In genomic region chrX:64394059-64394873, GRCh38 we compare ENCODE assay signal across 1 cellular context.
TF ChIP-seq lines count a peak whose summit lies in the region.

No MANE protein-coding gene starts in this region.

TF ChIP-seq in K562, 482 proteins besides CTCF, POLR2A, EP300 and RAD21 (continued from another document):
- TF ChIP-seq GMEB1 (CRISPR knock-in tag; IDR thresholded peaks at IDR 0.05) (no peak), ZNF780A (CRISPR knock-in tag; IDR thresholded peaks at IDR 0.05) (no peak), SAFB (IDR thresholded peaks at IDR 0.05; ENCODE audit: borderline replicate concordance, low read depth, low read length) (no peak), CEBPB (tag; IDR thresholded peaks at IDR 0.05) (no peak), ZNF282 (CRISPR knock-in tag; IDR thresholded peaks at IDR 0.05) (no peak), ZNF707 (CRISPR knock-in tag; conservative IDR thresholded peaks at IDR 0.05) (no peak), DACH1 (IDR thresholded peaks at IDR 0.05; ENCODE audit: partially characterized antibody) (no peak), ZBED1 (IDR thresholded peaks at IDR 0.05) (no peak), ETS1 (conservative IDR thresholded peaks at IDR 0.05; ENCODE audit: control insufficient read depth, low read depth, low read length) (no peak), ZBTB7A (IDR thresholded peaks at IDR 0.05; ENCODE audit: borderline replicate concordance, control insufficient read depth, low read depth, low read length) (no peak), ZNF224 (CRISPR knock-in tag; IDR thresholded peaks at IDR 0.05) (no peak), ZKSCAN3 (CRISPR knock-in tag; IDR thresholded peaks at IDR 0.05) (no peak), BCL6 (CRISPR knock-in tag; IDR thresholded peaks at IDR 0.05) (no peak), PRMT5 (CRISPR knock-in tag; IDR thresholded peaks at IDR 0.05) (no peak), HMG20B (CRISPR knock-in tag; IDR thresholded peaks at IDR 0.05) (no peak), BRD4 (IDR thresholded peaks at IDR 0.05) (no peak), EZH2 (IDR thresholded peaks at IDR 0.05; ENCODE audit: borderline replicate concordance, low read depth, low read length) (no peak), TAF1 (IDR thresholded peaks at IDR 0.05; ENCODE audit: control insufficient read depth, extremely low read depth, insufficient read depth, low read length, severe bottlenecking) (peak; percentile 6), ARID2 (IDR thresholded peaks at IDR 0.05) (no peak), ZNF445 (CRISPR knock-in tag; IDR thresholded peaks at IDR 0.05; ENCODE audit: low read depth) (no peak), U2AF1 (optimal IDR thresholded peaks at IDR 0.05; ENCODE audit: low read depth, low read length) (no peak), CHAMP1 (IDR thresholded peaks at IDR 0.05) (peak; percentile 70; the same call in 1 of the 2 replicates)
